In genomic region chr10:44924261-44925040, GRCh38 we compare ENCODE assay signal across 26 cellular contexts. TPM values are rescaled to one million over a fixed set of nuclear protein-coding genes. Genes with fewer than 3 reads are reported as not detected.
"Had no signal": no experiment of that assay in that cellular context is flagged by ENCODE, and none has a peak within 500 bp of the region (broad histone marks: within the 10 kb centered on the region; RNA-seq: fewer than 3 reads in every experiment).

No MANE protein-coding gene starts in this region.

- ATAC-seq: effector memory CD8-positive, alpha-beta T cell; left cardiac atrium; natural killer cell; right cardiac atrium had no signal

- H3K4me3 Mint-ChIP-seq: activated CD4-positive, alpha-beta memory T cell treated with anti-CD3 and anti-CD28 coated beads, Interleukin-2, amount 10 ng/mL, durations not matched to agents 7 days and 5 days; activated naive CD8-positive, alpha-beta T cell treated with anti-CD3 and anti-CD28 coated beads, Interleukin-2, amount 10 ng/mL, durations not matched to agents 7 days and 5 days; activated T-helper 1 cell treated with anti-CD3 and anti-CD28 coated beads, Interleukin-12 subunit alpha, Interleukin-12 subunit beta, Interleukin-2, Interleukin-4 antibody, amounts not matched to agents 30 ng/mL and 10 ng/mL and 1 ng/mL, durations not matched to agents 14 hours and 24 hours and 36 hours; brain; central memory CD8-positive, alpha-beta T cell; dendritic cell treated with granulocyte-macrophage colony-stimulating factor and Interleukin-4, amounts not matched to agents 40 ng/mL and 50 ng/mL, for 4 days; effector memory CD8-positive, alpha-beta T cell; immature natural killer cell; natural killer cell; stimulated activated naive CD8-positive, alpha-beta T cell treated with anti-CD3 and anti-CD28 coated beads, Interleukin-15, Interleukin-2, amounts not matched to agents 100 ng/mL and 50 ng/mL, for 24 hours; T-helper 1 cell treated with Interleukin-12 subunit alpha and Interleukin-12 subunit beta and Interleukin-4 antibody, amounts not matched to agents 30 μg/mL and 1 μg/mL, for 36 hours had no signal

- H3K9me3 Mint-ChIP-seq: activated CD4-positive, alpha-beta memory T cell treated with anti-CD3 and anti-CD28 coated beads, Interleukin-2, amount 10 ng/mL, durations not matched to agents 7 days and 5 days; activated naive CD8-positive, alpha-beta T cell treated with anti-CD3 and anti-CD28 coated beads, Interleukin-2, amount 10 ng/mL, durations not matched to agents 7 days and 5 days; activated T-helper 1 cell treated with anti-CD3 and anti-CD28 coated beads, Interleukin-12 subunit alpha, Interleukin-12 subunit beta, Interleukin-2, Interleukin-4 antibody, amounts not matched to agents 30 ng/mL and 10 ng/mL and 1 ng/mL, durations not matched to agents 14 hours and 24 hours and 36 hours; brain; central memory CD8-positive, alpha-beta T cell; dendritic cell treated with granulocyte-macrophage colony-stimulating factor and Interleukin-4, amounts not matched to agents 40 ng/mL and 50 ng/mL, for 4 days; effector memory CD8-positive, alpha-beta T cell; immature natural killer cell; natural killer cell; stimulated activated naive CD8-positive, alpha-beta T cell treated with anti-CD3 and anti-CD28 coated beads, Interleukin-15, Interleukin-2, amounts not matched to agents 100 ng/mL and 50 ng/mL, for 24 hours; T-helper 1 cell treated with Interleukin-12 subunit alpha and Interleukin-12 subunit beta and Interleukin-4 antibody, amounts not matched to agents 30 μg/mL and 1 μg/mL, for 36 hours had no signal

- FAIRE-seq: frontal cortex, small intestine had no signal

- H3K4me1 Mint-ChIP-seq: activated CD4-positive, alpha-beta memory T cell treated with anti-CD3 and anti-CD28 coated beads, Interleukin-2, amount 10 ng/mL, durations not matched to agents 7 days and 5 days; activated naive CD8-positive, alpha-beta T cell treated with anti-CD3 and anti-CD28 coated beads, Interleukin-2, amount 10 ng/mL, durations not matched to agents 7 days and 5 days; brain; central memory CD8-positive, alpha-beta T cell; immature natural killer cell; natural killer cell had no signal

- H3K27me3 ChIP-seq: suprapubic skin, upper lobe of left lung had no signal

- H3K36me3 Mint-ChIP-seq: activated naive CD8-positive, alpha-beta T cell treated with anti-CD3 and anti-CD28 coated beads, Interleukin-2, amount 10 ng/mL, durations not matched to agents 7 days and 5 days; brain; immature natural killer cell; natural killer cell had no signal

- H3K27ac ChIP-seq: epithelial cell of prostate, suprapubic skin, upper lobe of left lung, WERI-Rb-1 had no signal

- H3K27me3 Mint-ChIP-seq: central memory CD8-positive, alpha-beta T cell; stimulated activated naive CD8-positive, alpha-beta T cell treated with anti-CD3 and anti-CD28 coated beads, Interleukin-15, Interleukin-2, amounts not matched to agents 100 ng/mL and 50 ng/mL, for 24 hours had no signal

- DNase-seq: activated CD4-positive, alpha-beta memory T cell treated with anti-CD3 and anti-CD28 coated beads, Interleukin-2, amount 10 ng/mL, durations not matched to agents 7 days and 5 days; activated CD4-positive, alpha-beta T cell treated with anti-CD3 and anti-CD28 coated beads for 4 hours; activated naive CD4-positive, alpha-beta T cell; activated naive CD8-positive, alpha-beta T cell treated with anti-CD3 and anti-CD28 coated beads, Interleukin-2, amount 10 ng/mL, durations not matched to agents 7 days and 5 days; effector memory CD8-positive, alpha-beta T cell; immature natural killer cell; left cardiac atrium; natural killer cell; occipital lobe; right cardiac atrium; small intestine; stimulated activated CD4-positive, alpha-beta T cell treated with anti-CD3 and anti-CD28 coated beads, Interleukin-4, amount 100 ng/mL, for 24 hours; upper lobe of left lung had no signal

- H3K36me3 ChIP-seq: suprapubic skin, upper lobe of left lung, WERI-Rb-1 had no signal

- H3K9me3 ChIP-seq: suprapubic skin, upper lobe of left lung had no signal

- H3K27ac Mint-ChIP-seq: activated CD4-positive, alpha-beta memory T cell treated with anti-CD3 and anti-CD28 coated beads, Interleukin-2, amount 10 ng/mL, durations not matched to agents 7 days and 5 days; activated naive CD8-positive, alpha-beta T cell treated with anti-CD3 and anti-CD28 coated beads, Interleukin-2, amount 10 ng/mL, durations not matched to agents 7 days and 5 days; activated T-helper 1 cell treated with anti-CD3 and anti-CD28 coated beads, Interleukin-12 subunit alpha, Interleukin-12 subunit beta, Interleukin-2, Interleukin-4 antibody, amounts not matched to agents 30 ng/mL and 10 ng/mL and 1 ng/mL, durations not matched to agents 14 hours and 24 hours and 36 hours; brain; dendritic cell treated with granulocyte-macrophage colony-stimulating factor and Interleukin-4, amounts not matched to agents 40 ng/mL and 50 ng/mL, for 4 days; effector memory CD8-positive, alpha-beta T cell; immature natural killer cell; natural killer cell; progenitor cell of endocrine pancreas; stimulated activated naive CD8-positive, alpha-beta T cell treated with anti-CD3 and anti-CD28 coated beads, Interleukin-15, Interleukin-2, amounts not matched to agents 100 ng/mL and 50 ng/mL, for 24 hours; T-helper 1 cell treated with Interleukin-12 subunit alpha and Interleukin-12 subunit beta and Interleukin-4 antibody, amounts not matched to agents 30 μg/mL and 1 μg/mL, for 36 hours had no signal

- H3K4me1 ChIP-seq: upper lobe of left lung had no signal

- H3K4me3 ChIP-seq: suprapubic skin, upper lobe of left lung had no signal

RNA-seq across cellular contexts. Expression of gene TMEM72, which starts 13.3 kb away (rescaled TPM):
- total RNA-seq: activated CD4-positive, alpha-beta memory T cell treated with anti-CD3 and anti-CD28 coated beads, Interleukin-2, amount 10 ng/mL, durations not matched to agents 7 days and 5 days; activated naive CD8-positive, alpha-beta T cell treated with anti-CD3 and anti-CD28 coated beads, Interleukin-2, amount 10 ng/mL, durations not matched to agents 7 days and 5 days; activated T-helper 1 cell treated with anti-CD3 and anti-CD28 coated beads, Interleukin-12 subunit alpha, Interleukin-12 subunit beta, Interleukin-2, Interleukin-4 antibody, amounts not matched to agents 30 ng/mL and 10 ng/mL and 1 ng/mL, durations not matched to agents 14 hours and 24 hours and 36 hours; frontal cortex; lung microvascular endothelial cell; mononuclear cell; natural killer cell; suprapubic skin had no signal
- polyA plus RNA-seq: immature natural killer cell had no signal

RNA-seq across cellular contexts. Expression of gene DEPP1, which starts 54.2 kb away (rescaled TPM):
- total RNA-seq: natural killer cell had no signal
- polyA plus RNA-seq: immature natural killer cell had no signal
